21 cellular contexts compared by ENCODE assay signal in genomic region chr3:66761093-66761780, GRCh38.
"Had no signal": no experiment of that assay in that cellular context is flagged by ENCODE, and none has a peak within 500 bp of the region (broad histone marks: within the 10 kb centered on the region; RNA-seq: fewer than 3 reads in every experiment).

No MANE protein-coding gene starts in this region.

- H3K36me3 ChIP-seq: colonic mucosa, gastroesophageal sphincter, heart right ventricle, SJSA1, suprapubic skin had no signal

- DNase-seq: activated CD4-positive, alpha-beta T cell treated with anti-CD3 and anti-CD28 coated beads for 1 hour; activated CD4-positive, alpha-beta T cell treated with anti-CD3 and anti-CD28 coated beads, Interleukin-2, amount 50 U/mL, for 4 hours; activated naive CD4-positive, alpha-beta T cell treated with anti-CD3 and anti-CD28 coated beads for 36 hours; caudate nucleus; colonic mucosa; heart right ventricle; left colon; mesenchymal stem cell; naive thymus-derived CD8-positive, alpha-beta T cell; nucleus accumbens; posterior cingulate gyrus; stimulated activated CD4-positive, alpha-beta T cell treated with anti-CD3 and anti-CD28 coated beads, Interleukin-4, amount 100 ng/mL, for 4 hours; stimulated activated CD8-positive, alpha-beta memory T cell treated with anti-CD3 and anti-CD28 coated beads, Interleukin-4, amount 100 ng/mL, for 48 hours; stimulated activated naive CD8-positive, alpha-beta T cell treated with anti-CD3 and anti-CD28 coated beads, Interleukin-15, Interleukin-2, amounts not matched to agents 100 U/mL and 50 U/mL, for 24 hours; trophoblast cell had no signal

- H3K4me1 ChIP-seq: colonic mucosa, heart right ventricle, SJSA1 had no signal

- H3K4me1 Mint-ChIP-seq: naive thymus-derived CD8-positive, alpha-beta T cell had no signal

- H3K9me3 ChIP-seq: colonic mucosa, SJSA1 had no signal

- H3K4me3 ChIP-seq: colonic mucosa, gastroesophageal sphincter, heart right ventricle, SJSA1, smooth muscle cell, suprapubic skin had no signal

- H3K9me3 Mint-ChIP-seq: activated T-helper 2 cell treated with anti-CD3 and anti-CD28 coated beads, Interferon-gamma antibody, Interleukin-2, Interleukin-4, amounts not matched to agents 10 μg/mL and 5 μg/mL and 100 μg/mL, durations not matched to agents 14 hours and 24 hours and 36 hours had no signal

- H3K36me3 Mint-ChIP-seq: naive thymus-derived CD8-positive, alpha-beta T cell had no signal

- H3K27me3 Mint-ChIP-seq: naive thymus-derived CD8-positive, alpha-beta T cell had no signal

- H3K4me2 ChIP-seq: smooth muscle cell had no signal

- H3K27ac ChIP-seq: colonic mucosa, heart right ventricle, SJSA1 had no signal

- H3K4me3 Mint-ChIP-seq: activated naive CD4-positive, alpha-beta T cell treated with anti-CD3 and anti-CD28 coated beads for 36 hours; naive thymus-derived CD8-positive, alpha-beta T cell; T-helper 2 cell treated with Interferon-gamma antibody and Interleukin-4, amounts not matched to agents 5 μg/mL and 100 μg/mL, for 36 hours had no signal

- ATAC-seq: gastroesophageal sphincter; heart right ventricle; left colon; naive thymus-derived CD8-positive, alpha-beta T cell; stimulated activated naive CD8-positive, alpha-beta T cell treated with anti-CD3 and anti-CD28 coated beads, Interleukin-15, Interleukin-2, amounts not matched to agents 100 U/mL and 50 U/mL, for 24 hours had no signal

- H3K27me3 ChIP-seq: colonic mucosa, gastroesophageal sphincter, heart right ventricle, SJSA1, suprapubic skin had no signal

- H3K27ac Mint-ChIP-seq: activated naive CD4-positive, alpha-beta T cell treated with anti-CD3 and anti-CD28 coated beads for 36 hours; activated T-helper 2 cell treated with anti-CD3 and anti-CD28 coated beads, Interferon-gamma antibody, Interleukin-2, Interleukin-4, amounts not matched to agents 10 μg/mL and 5 μg/mL and 100 μg/mL, durations not matched to agents 14 hours and 24 hours and 36 hours; naive thymus-derived CD8-positive, alpha-beta T cell; T-helper 2 cell treated with Interferon-gamma antibody and Interleukin-4, amounts not matched to agents 5 μg/mL and 100 μg/mL, for 36 hours had no signal
